Comparison of ENCODE assay signal across 16 cellular contexts in genomic region chr4:10029403-10029802, GRCh38. TPM values are rescaled to one million over a fixed set of nuclear protein-coding genes. Genes with fewer than 3 reads are reported as not detected.
DNase-seq lines count a peak whose midpoint lies in the region; TF ChIP-seq lines count a peak whose summit lies in the region.
"Had no signal": no experiment of that assay in that cellular context is flagged by ENCODE, and none has a peak within 500 bp of the region (broad histone marks: within the 10 kb centered on the region; RNA-seq: fewer than 3 reads in every experiment).

No MANE protein-coding gene starts in this region.

- no peaks in the 10 kb centered on the region for H3K27me3 Mint-ChIP-seq in Caco-2 (ENCODE audit: insufficient read depth, unreplicated experiment)

- peak overlapping the region in 1 of 3 donors; percentile 0 for H3K9ac ChIP-seq in skeletal muscle tissue (ENCODE audit: low read depth in 1 of 3, low read length in 3 of 3)

- H3K79me2 ChIP-seq in PC-9 (ENCODE audit: low read depth): no peaks in the 10 kb centered on the region

- H3K36me3 Mint-ChIP-seq in Caco-2 (ENCODE audit: insufficient read depth, unreplicated experiment): no peaks in the 10 kb centered on the region
- H3K36me3 Mint-ChIP-seq: CD4-positive, alpha-beta memory T cell had no signal

- H3K9me2 ChIP-seq in PC-9 (ENCODE audit: insufficient read depth): no peaks in the 10 kb centered on the region

- no peaks in the 10 kb centered on the region for H3K9me3 ChIP-seq in Caco-2
- no peaks in the 10 kb centered on the region for H3K9me3 ChIP-seq in PC-9 (ENCODE audit: insufficient read depth, low read depth)
- H3K9me3 ChIP-seq in skeletal muscle tissue (ENCODE audit: control insufficient read depth in 3 of 3, low read length in 3 of 3): no peaks in the 10 kb centered on the region
- H3K9me3 ChIP-seq: HAP-1 had no signal

- peaks cover 42% of the 10 kb centered on the region for H3K4me1 ChIP-seq in Caco-2
- H3K4me1 ChIP-seq in PC-9 (replicated peaks; ENCODE audit: insufficient read depth): peaks cover 38% of the 10 kb centered on the region
- H3K4me1 ChIP-seq in skeletal muscle tissue (ENCODE audit: control insufficient read depth in 3 of 3, insufficient read depth in 3 of 3, low read length in 3 of 3): peaks cover 53 to 59% (median 53%) of the 10 kb centered on the region in 3 donors
- H3K4me1 ChIP-seq: HAP-1 had no signal

- no peaks in the 10 kb centered on the region for H3K9me3 Mint-ChIP-seq in Caco-2 (ENCODE audit: unreplicated experiment)
- H3K9me3 Mint-ChIP-seq: CD4-positive, alpha-beta memory T cell; GM23338 had no signal

- H3K27ac ChIP-seq in PC-9 (no peak overlapping the region), skeletal muscle tissue (ENCODE audit: low read depth, low read length) (peak overlapping the region; percentile 12)

- no peaks in the 10 kb centered on the region for H3K36me3 ChIP-seq in Caco-2 (ENCODE audit: control insufficient read depth, insufficient read depth, low read length)
- H3K36me3 ChIP-seq in PC-9 (ENCODE audit: low read depth): no peaks in the 10 kb centered on the region
- H3K36me3 ChIP-seq in skeletal muscle tissue (ENCODE audit: control insufficient read depth in 3 of 3, insufficient read depth in 3 of 3, low read length in 3 of 3): no peaks in the 10 kb centered on the region
- H3K36me3 ChIP-seq: HAP-1 had no signal

- BruUV-seq in Caco-2 (replicated peaks; lab: Mats Ljungman, UMichigan) (no TSS peak), PC-9 (replicated peaks; lab: Mats Ljungman, UMichigan) (no TSS peak)

- no peak for TF ChIP-seq CTCF in Caco-2 (IDR thresholded peaks at IDR 0.05; ENCODE audit: insufficient read depth in 1 of 2, low read depth in 1 of 2, low read length in 1 of 2, severe bottlenecking in 1 of 2, unreplicated experiment in 1 of 2)
- no peak for TF ChIP-seq CTCF in PC-9 (conservative IDR thresholded peaks at IDR 0.05)

- no peak overlapping the region for H3K4me3 Mint-ChIP-seq in Caco-2 (ENCODE audit: unreplicated experiment)
- H3K4me3 Mint-ChIP-seq: CD4-positive, alpha-beta memory T cell; GM23338 had no signal

- peaks cover 23% of the 10 kb centered on the region; the same call in 1 of the 2 replicates for H3F3A ChIP-seq in PC-9 (ENCODE audit: insufficient read depth, low read depth)

- DNase-seq in Caco-2: no peak
- no peak for DNase-seq in PC-9
- no peak for DNase-seq in activated effector memory CD4-positive, alpha-beta T cell treated with anti-CD3 and anti-CD28 coated beads, Interleukin-2, amount 50 U/mL, for 16 hours
- DNase-seq in stimulated activated CD4-positive, alpha-beta T cell treated with anti-CD3 and anti-CD28 coated beads, Interleukin-1b, Interleukin-23, amount 100 ng/mL, for 48 hours: no peak
- no peak for DNase-seq in activated CD4-positive, alpha-beta T cell treated with anti-CD3 and anti-CD28 coated beads for 48 hours
- DNase-seq: 8988T; C1 segment of cervical spinal cord; CD4-positive, alpha-beta memory T cell; COR-L47; DMS153; DND-41 had no signal

- intact Hi-C loops in Caco-2 (cut with micrococcal nuclease; ENCODE audit: unreplicated experiment) (loop anchor here (2.0 kb wide), 1 partner anchor 15 kb away; no protein-coding TSS in a partner anchor), PC-9 (cut with micrococcal nuclease; ENCODE audit: unreplicated experiment) (no loop called here)

- H3K4me2 ChIP-seq in PC-9: peak overlapping the region; percentile 40; the same call in 1 of the 2 replicates
- H3K4me2 ChIP-seq: GM23338 had no signal

- no peak overlapping the region for H2AFZ ChIP-seq in PC-9
- H2AFZ ChIP-seq: GM23338 had no signal

- H3K27ac Mint-ChIP-seq in Caco-2 (ENCODE audit: unreplicated experiment): peak overlapping the region; percentile 30
- H3K27ac Mint-ChIP-seq: CD4-positive, alpha-beta memory T cell; GM23338 had no signal

- POLR2A ChIA-PET in Caco-2 (lab: Charles Lee): no interaction called here
- POLR2A ChIA-PET in PC-9 (lab: Charles Lee; ENCODE audit: unreplicated experiment): no interaction called here

- peaks cover 36% of the 10 kb centered on the region for H3K4me1 Mint-ChIP-seq in Caco-2 (ENCODE audit: low read depth, unreplicated experiment)

- no peak overlapping the region for H3K4me3 ChIP-seq in Caco-2 (ENCODE audit: low read depth, low read length)
- no peak overlapping the region for H3K4me3 ChIP-seq in PC-9
- no peak overlapping the region for H3K4me3 ChIP-seq in skeletal muscle tissue (ENCODE audit: low read length in 3 of 3)
- H3K4me3 ChIP-seq: GM23338, HAP-1 had no signal

- H4K20me1 ChIP-seq in PC-9 (ENCODE audit: insufficient read depth): no peaks in the 10 kb centered on the region

- CTCF ChIA-PET in Caco-2 (lab: Charles Lee): no interaction called here
- CTCF ChIA-PET in PC-9 (lab: Charles Lee): interaction anchor here (1.2 kb wide), 1 partner anchor 10 kb away, joined by 3 read pairs; no protein-coding TSS in a partner anchor

- H3K27me3 ChIP-seq in Caco-2 (replicated peaks; ENCODE audit: control insufficient read depth, insufficient read depth, low read length): no peaks in the 10 kb centered on the region
- H3K27me3 ChIP-seq in PC-9 (ENCODE audit: insufficient read depth, low read depth): no peaks in the 10 kb centered on the region
- no peaks in the 10 kb centered on the region for H3K27me3 ChIP-seq in skeletal muscle tissue (ENCODE audit: control insufficient read depth in 3 of 3, insufficient read depth in 3 of 3, low read length in 3 of 3)

RNA-seq across cellular contexts. Expression of gene SLC2A9, which starts 8.1 kb away (rescaled TPM):
- total RNA-seq in Caco-2 (2022) (17.5 and 21.0 TPM in 2 replicates), PC-9 (2021) (0.28 and 1.1 TPM in 2 replicates), skeletal muscle tissue (1.0 TPM)
- total RNA-seq: A673, H4 had no signal
